In genomic region chr16:84361546-84361945, GRCh38 we compare ENCODE assay signal across 23 cellular contexts. TPM values are rescaled to one million over a fixed set of nuclear protein-coding genes. Genes with fewer than 3 reads are reported as not detected.
"Had no signal": no experiment of that assay in that cellular context is flagged by ENCODE, and none has a peak within 500 bp of the region (broad histone marks: within the 10 kb centered on the region; RNA-seq: fewer than 3 reads in every experiment).

No MANE protein-coding gene starts in this region.

- H3K9me3 ChIP-seq: sigmoid colon, upper lobe of left lung had no signal

- H3K36me3 ChIP-seq: sigmoid colon, upper lobe of left lung had no signal

- DNase-seq: activated B cell treated with CpG ODN at 0.5 μM for 24 hours; activated CD4-positive, alpha-beta T cell treated with anti-CD3 and anti-CD28 coated beads for 36 hours; activated CD4-positive, alpha-beta T cell treated with anti-CD3 and anti-CD28 coated beads, Interleukin-2, amount 50 U/mL, for 48 hours; activated CD8-positive, alpha-beta memory T cell treated with anti-CD3 and anti-CD28 coated beads, Interleukin-2, amount 50 U/mL, for 48 hours; activated naive CD4-positive, alpha-beta T cell treated with anti-CD3 and anti-CD28 coated beads for 36 hours; activated naive CD8-positive, alpha-beta T cell treated with anti-CD3 and anti-CD28 coated beads, Interleukin-2, amount 10 ng/mL, durations not matched to agents 7 days and 5 days; activated T-cell treated with anti-CD3 and anti-CD28 coated beads, Interleukin-2, amount 50 U/mL, for 4 hours; cerebellar nuclear complex; erythroblast; foreskin fibroblast; midbrain; sigmoid colon; stimulated activated CD4-positive, alpha-beta T cell treated with anti-CD3 and anti-CD28 coated beads, Interleukin-15, amount 100 ng/mL, for 24 hours; stimulated activated naive B cell treated with anti-CD40 and anti-IgM and Interleukin-4, amounts not matched to agents 10 μg/mL and 1 μg/mL and 100 μg/mL, for 72 hours; T-helper 9 cell; upper lobe of left lung had no signal

- H3K4me3 ChIP-seq: coronary artery, sigmoid colon, smooth muscle cell, upper lobe of left lung had no signal

- H3K4me2 ChIP-seq: smooth muscle cell had no signal

- H3K27ac ChIP-seq: coronary artery, sigmoid colon, upper lobe of left lung had no signal

- H3K27me3 ChIP-seq: upper lobe of left lung had no signal

- ATAC-seq: activated CD4-positive, alpha-beta T cell treated with anti-CD3 and anti-CD28 coated beads for 36 hours; activated T-cell treated with anti-CD3 and anti-CD28 coated beads, Interleukin-2, amount 50 U/mL, for 4 hours; natural killer cell treated with Interleukin-12 subunit alpha and Interleukin-12 subunit beta and Interleukin-15 and Interleukin-18, amount 100 ng/mL, for 72 hours; stimulated activated naive B cell treated with anti-CD40 and anti-IgM and Interleukin-4, amounts not matched to agents 10 μg/mL and 1 μg/mL and 100 μg/mL, for 72 hours had no signal

- FAIRE-seq: kidney had no signal

RNA-seq across cellular contexts. Expression of gene ATP2C2, which starts 6.8 kb away (rescaled TPM):
- total RNA-seq: activated B cell treated with CpG ODN at 0.5 μM for 24 hours; activated CD4-positive, alpha-beta T cell treated with anti-CD3 and anti-CD28 coated beads for 36 hours; activated CD8-positive, alpha-beta memory T cell treated with anti-CD3 and anti-CD28 coated beads for 36 hours; activated naive CD4-positive, alpha-beta T cell treated with anti-CD3 and anti-CD28 coated beads for 36 hours; activated naive CD8-positive, alpha-beta T cell treated with anti-CD3 and anti-CD28 coated beads, Interleukin-2, amount 10 ng/mL, durations not matched to agents 7 days and 5 days; activated T-cell treated with anti-CD3 and anti-CD28 coated beads, Interleukin-2, amount 50 U/mL, for 4 hours; fibroblast of lung; natural killer cell treated with Interleukin-12 subunit alpha and Interleukin-12 subunit beta and Interleukin-15 and Interleukin-18, amount 100 ng/mL, for 72 hours; T-helper 1 cell treated with Interleukin-12 subunit alpha and Interleukin-12 subunit beta and Interleukin-4 antibody, amounts not matched to agents 30 ng/mL and 1 ng/mL, for 36 hours had no signal
